ENCODE assay signal across 1 cellular context in genomic region chr3:54951405-54951804, GRCh38.
TF ChIP-seq lines count a peak whose summit lies in the region.

No MANE protein-coding gene starts in this region.

TF ChIP-seq in WTC11, 78 proteins besides CTCF, POLR2A, EP300 and RAD21 (continued from another document):
- TF ChIP-seq FOXP4 (CRISPR knock-in tag; IDR thresholded peaks at IDR 0.05) (no peak), SMAD3 (CRISPR knock-in tag; IDR thresholded peaks at IDR 0.05; ENCODE audit: borderline replicate concordance) (no peak), ZNF121 (CRISPR knock-in tag; IDR thresholded peaks at IDR 0.05) (no peak), CREM (CRISPR knock-in tag; IDR thresholded peaks at IDR 0.05) (no peak), NR1H2 (CRISPR knock-in tag; IDR thresholded peaks at IDR 0.05) (no peak), ZNF263 (CRISPR knock-in tag; IDR thresholded peaks at IDR 0.05; ENCODE audit: low read depth) (no peak), ZNF138 (CRISPR knock-in tag; conservative IDR thresholded peaks at IDR 0.05) (no peak), TP53 (CRISPR knock-in tag; IDR thresholded peaks at IDR 0.05) (no peak), ETV6 (CRISPR knock-in tag; IDR thresholded peaks at IDR 0.05) (no peak), ELF4 (CRISPR knock-in tag; IDR thresholded peaks at IDR 0.05; ENCODE audit: low read depth) (no peak)
